28 cellular contexts compared by ENCODE assay signal in the genomic region with DNA sequence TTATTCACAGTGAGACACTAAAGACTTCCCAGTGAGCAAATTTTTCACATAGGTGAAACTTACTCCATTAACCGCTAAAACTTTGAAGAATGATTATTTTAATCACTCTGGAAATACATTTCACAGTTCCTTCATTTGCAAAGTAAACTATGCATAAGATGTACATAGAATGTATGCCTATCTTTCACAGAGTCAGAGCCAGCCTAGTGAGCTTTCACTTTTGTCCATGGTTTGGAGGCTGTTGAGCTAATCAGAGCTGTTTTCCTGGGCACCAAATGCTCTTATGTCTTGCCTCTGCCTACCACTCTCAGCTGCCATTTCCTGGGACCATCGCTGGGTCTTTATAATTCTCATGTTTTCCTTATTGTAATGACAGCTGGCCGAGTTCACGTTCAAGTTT.
"Had no signal": no experiment of that assay in that cellular context is flagged by ENCODE, and none has a peak within 500 bp of the region (broad histone marks: within the 10 kb centered on the region; RNA-seq: fewer than 3 reads in every experiment).

No MANE protein-coding gene starts in this region.

- H3K4me3 ChIP-seq: breast epithelium, colonic mucosa, SJSA1 had no signal

- DNase-seq: activated B cell treated with CpG ODN at 0.5 μM for 24 hours; activated CD4-positive, alpha-beta memory T cell treated with anti-CD3 and anti-CD28 coated beads, Interleukin-2, amount 10 ng/mL, durations not matched to agents 7 days and 5 days; activated CD4-positive, alpha-beta T cell treated with anti-CD3 and anti-CD28 coated beads for 1 hour; activated CD4-positive, alpha-beta T cell treated with anti-CD3 and anti-CD28 coated beads, Interleukin-2, amount 50 U/mL, for 1 hour; activated effector memory CD4-positive, alpha-beta T cell treated with anti-CD3 and anti-CD28 coated beads, Interleukin-2, amount 50 U/mL, for 16 hours; activated T-cell treated with anti-CD3 and anti-CD28 coated beads for 4 hours; aorta; caudate nucleus; colonic mucosa; KG1; NCI-H1092 treated with DMSO at 0.1 percent for 48 hours; NCI-H1417 treated with DMSO at 0.1 percent for 48 hours; NCI-H1694; NCI-H2029; NCI-H2107; NCI-H2171 treated with DMSO at 0.1 percent for 48 hours; NCI-H345; NCI-H510A; NCI-H526 treated with DMSO at 0.1 percent for 48 hours; PC-3; SHP77; SW 1271; T-helper 17 cell; T-helper 9 cell had no signal

- ATAC-seq: PC-3, SK-N-SH treated with all-trans-retinoic acid at 6 μM for 48 hours, T-helper 17 cell had no signal

- H3K4me3 Mint-ChIP-seq: activated B cell treated with CpG ODN at 0.5 μM for 24 hours; activated CD4-positive, alpha-beta memory T cell treated with anti-CD3 and anti-CD28 coated beads, Interleukin-2, amount 10 ng/mL, durations not matched to agents 7 days and 5 days; IgD-negative memory B cell; T-helper 17 cell had no signal

- H3K27ac Mint-ChIP-seq: activated B cell treated with CpG ODN at 0.5 μM for 24 hours; activated CD4-positive, alpha-beta memory T cell treated with anti-CD3 and anti-CD28 coated beads, Interleukin-2, amount 10 ng/mL, durations not matched to agents 7 days and 5 days; IgD-negative memory B cell; T-helper 17 cell had no signal

- H3K4me1 Mint-ChIP-seq: activated B cell treated with CpG ODN at 0.5 μM for 24 hours; activated CD4-positive, alpha-beta memory T cell treated with anti-CD3 and anti-CD28 coated beads, Interleukin-2, amount 10 ng/mL, durations not matched to agents 7 days and 5 days; IgD-negative memory B cell had no signal

- H3K36me3 ChIP-seq: breast epithelium, colonic mucosa, SJSA1 had no signal

- H3K9me3 Mint-ChIP-seq: activated B cell treated with CpG ODN at 0.5 μM for 24 hours; activated CD4-positive, alpha-beta memory T cell treated with anti-CD3 and anti-CD28 coated beads, Interleukin-2, amount 10 ng/mL, durations not matched to agents 7 days and 5 days had no signal

- H3K27me3 ChIP-seq: breast epithelium, colonic mucosa, SJSA1 had no signal

- H3K36me3 Mint-ChIP-seq: IgD-negative memory B cell had no signal

- H3K27me3 Mint-ChIP-seq: activated CD4-positive, alpha-beta memory T cell treated with anti-CD3 and anti-CD28 coated beads, Interleukin-2, amount 10 ng/mL, durations not matched to agents 7 days and 5 days; IgD-negative memory B cell had no signal
